1 cellular context compared by ENCODE assay signal in genomic region chr17:60371416-60371815, GRCh38.
TF ChIP-seq lines count a peak whose summit lies in the region.

No MANE protein-coding gene starts in this region.

TF ChIP-seq in K562, 482 proteins besides CTCF, POLR2A, EP300 and RAD21:
- TF ChIP-seq ELK3 (CRISPR knock-in tag; IDR thresholded peaks at IDR 0.05) (no peak), ZBTB11 (CRISPR knock-in tag; IDR thresholded peaks at IDR 0.05) (peak in 1 of 3 experiments; percentile 53; a peak in 1 of 6 replicates), EWSR1 (IDR thresholded peaks at IDR 0.05; ENCODE audit: borderline replicate concordance, low read depth, partially characterized antibody) (peak; percentile 75), SMARCA5 (IDR thresholded peaks at IDR 0.05) (peak; percentile 18; the same call in 1 of the 2 replicates), ZNF740 (CRISPR knock-in tag; IDR thresholded peaks at IDR 0.05) (no peak), ZNF740 (tag; IDR thresholded peaks at IDR 0.05) (no peak), ZNF121 (CRISPR knock-in tag; conservative IDR thresholded peaks at IDR 0.05) (peak; percentile 27)
